In genomic region chr1:924619-925323, GRCh38 we compare ENCODE assay signal across 10 cellular contexts. TPM values are rescaled to one million over a fixed set of nuclear protein-coding genes. Genes with fewer than 3 reads are reported as not detected.
A peak's percentile ranks its signal among the peaks of the same experiment; 100 is the strongest.
DNase-seq lines count a peak whose midpoint lies in the region; ATAC-seq and TF ChIP-seq lines count a peak whose summit lies in the region.
"Had no signal": no experiment of that assay in that cellular context is flagged by ENCODE, and none has a peak within 500 bp of the region (broad histone marks: within the 10 kb centered on the region; RNA-seq: fewer than 3 reads in every experiment).

No MANE protein-coding gene starts in this region.

- H3K36me3 Mint-ChIP-seq in progenitor cell of endocrine pancreas (ENCODE audit: insufficient read depth): peaks cover 3% of the 10 kb centered on the region

- H3K79me2 ChIP-seq in Karpas-422 (ENCODE audit: low read length): no peaks in the 10 kb centered on the region

- no peak overlapping the region for H3K27ac Mint-ChIP-seq in progenitor cell of endocrine pancreas

- no peak overlapping the region for H3K4me2 ChIP-seq in Karpas-422 (ENCODE audit: low read depth, low read length, poor library complexity, severe bottlenecking)

- H3K27me3 Mint-ChIP-seq in progenitor cell of endocrine pancreas: peaks cover 59% of the 10 kb centered on the region

- no peaks in the 10 kb centered on the region for H3K9me2 ChIP-seq in Karpas-422 (replicated peaks; ENCODE audit: insufficient read depth, low read length)

- DNase-seq in Daoy (ENCODE audit: low read depth) (peak; percentile 81), NCI-H526 treated with DMSO at 0.1 percent for 48 hours (lab: John Stamatoyannopoulos, UW) (peak; percentile 74), epithelial cell of esophagus (ENCODE audit: low read depth) (peak; percentile 47), progenitor cell of endocrine pancreas (ENCODE audit: low spot score, unreplicated experiment) (no peak), Karpas-422 (no peak), SHP77 treated with DMSO at 0.1 percent for 48 hours (lab: John Stamatoyannopoulos, UW) (no peak), SHP77 (lab: John Stamatoyannopoulos, UW) (no peak)

- no peak overlapping the region for H3K27ac ChIP-seq in Karpas-422 (ENCODE audit: low read length)

- H3K27me3 ChIP-seq in Karpas-422 (ENCODE audit: low read length): no peaks in the 10 kb centered on the region

- H3K9ac ChIP-seq in Karpas-422 (ENCODE audit: low read length): no peak overlapping the region

- no peaks in the 10 kb centered on the region for H3K9me3 ChIP-seq in Karpas-422 (ENCODE audit: low read length)

- H3K4me3 ChIP-seq in epithelial cell of esophagus (ENCODE audit: low read length) (peak overlapping the region; percentile 14), Karpas-422 (ENCODE audit: low read length) (no peak overlapping the region)

- TF ChIP-seq CTCF in epithelial cell of esophagus (IDR thresholded peaks at IDR 0.05; ENCODE audit: insufficient read depth, low read depth, low read length, missing control alignments) (no peak), progenitor cell of endocrine pancreas (IDR thresholded peaks at IDR 0.05; ENCODE audit: unreplicated experiment) (peak; percentile 9)

- H3K4me1 ChIP-seq in Karpas-422 (ENCODE audit: low read length): peaks cover 15% of the 10 kb centered on the region

- H3K4me3 Mint-ChIP-seq in progenitor cell of endocrine pancreas (ENCODE audit: low read depth): peak overlapping the region; percentile 57

- no peaks in the 10 kb centered on the region for H3K9me3 Mint-ChIP-seq in progenitor cell of endocrine pancreas (ENCODE audit: low read depth)

- ATAC-seq in HG03095 (IDR thresholded peaks at IDR 0.05; ENCODE audit: unreplicated experiment): no peak

- peaks cover 16% of the 10 kb centered on the region for H3K4me1 Mint-ChIP-seq in progenitor cell of endocrine pancreas (ENCODE audit: low read depth)

- H3K36me3 ChIP-seq in Karpas-422 (ENCODE audit: insufficient read depth, low read length): no peaks in the 10 kb centered on the region

- no peak overlapping the region for H2AFZ ChIP-seq in Karpas-422 (ENCODE audit: low read length)

- H4K20me1 ChIP-seq in Karpas-422 (ENCODE audit: insufficient read depth, low read depth, low read length): peaks cover 24% of the 10 kb centered on the region; the same call in 1 of the 2 replicates

RNA-seq across cellular contexts. Expression of gene SAMD11, which starts 1.0 kb away (rescaled TPM):
- 24.3 and 29.0 TPM in 2 replicates for total RNA-seq in Daoy (2014; rRNA removed; shearing (Covaris generic))
- 42.9 and 53.9 TPM in 2 replicates for total RNA-seq in progenitor cell of endocrine pancreas
- total RNA-seq in Karpas-422 (2014; rRNA removed; shearing (Covaris generic); ENCODE audit: low replicate concordance): not detected in 2 replicates
- total RNA-seq: mononuclear cell had no signal

RNA-seq across cellular contexts. Expression of gene NOC2L, which starts 34.3 kb away (rescaled TPM):
- total RNA-seq in Daoy (2014; rRNA removed; shearing (Covaris generic)): 256 and 271 TPM in 2 replicates
- total RNA-seq in progenitor cell of endocrine pancreas: 71.9 and 78.2 TPM in 2 replicates
- 32.5 and 63.5 TPM in 2 replicates for total RNA-seq in Karpas-422 (2014; rRNA removed; shearing (Covaris generic); ENCODE audit: low replicate concordance)

RNA-seq across cellular contexts. Expression of gene KLHL17, which starts 35.6 kb away (rescaled TPM):
- total RNA-seq in Daoy (2014; rRNA removed; shearing (Covaris generic)): 9.4 and 13.9 TPM in 2 replicates
- total RNA-seq in progenitor cell of endocrine pancreas: 45.3 and 47.5 TPM in 2 replicates
- 13.9 and 21.2 TPM in 2 replicates for total RNA-seq in Karpas-422 (2014; rRNA removed; shearing (Covaris generic); ENCODE audit: low replicate concordance)

RNA-seq across cellular contexts. Expression of gene PLEKHN1, which starts 41.5 kb away (rescaled TPM):
- total RNA-seq in Daoy (2014; rRNA removed; shearing (Covaris generic)): 0.11 and 3.8 TPM in 2 replicates
- total RNA-seq in progenitor cell of endocrine pancreas: 1.1 and 1.9 TPM in 2 replicates
- total RNA-seq in Karpas-422 (2014; rRNA removed; shearing (Covaris generic); ENCODE audit: low replicate concordance): 0.72 TPM in 1 of 2 replicates, not detected in the other

RNA-seq across cellular contexts. Expression of gene PERM1, which starts 57.1 kb away (rescaled TPM):
- total RNA-seq in Daoy (2014; rRNA removed; shearing (Covaris generic)): not detected in 2 replicates
- not detected in 2 replicates for total RNA-seq in progenitor cell of endocrine pancreas
- total RNA-seq in Karpas-422 (2014; rRNA removed; shearing (Covaris generic); ENCODE audit: low replicate concordance): not detected in 2 replicates
- total RNA-seq: LHCN-M2 had no signal

Comparison
In these comparisons a context has a peak if more than half of its experiments do, and no peak if none do; other contexts are left out.
1. DNase-seq: peak in Daoy (single experiment), NCI-H526 treated with DMSO at 0.1 percent for 48 hours (single experiment) and epithelial cell of esophagus (single experiment); none in progenitor cell of endocrine pancreas (single experiment), Karpas-422 (single experiment), SHP77 treated with DMSO at 0.1 percent for 48 hours (single experiment) and SHP77 (0 of 2).
2. RNA of gene SAMD11, which starts 1.0 kb away (total RNA-seq): 42.9 to 53.9 TPM in progenitor cell of endocrine pancreas and 24.3 to 29.0 TPM in Daoy; not detected in Karpas-422; every median in the first group is over 10 times any median in the second.